8 cellular contexts compared by ENCODE assay signal in genomic region chr5:87268126-87268969, GRCh38. TPM values are rescaled to one million over a fixed set of nuclear protein-coding genes. Genes with fewer than 3 reads are reported as not detected.
DNase-seq lines count a peak whose midpoint lies in the region; ATAC-seq, FAIRE-seq and TF ChIP-seq lines count a peak whose summit lies in the region.

No MANE protein-coding gene starts in this region.

- H2BK5ac ChIP-seq in H1 (ENCODE audit: low read depth, low read length) = peak overlapping the region; percentile 97
- peak overlapping the region; percentile 60 for H2BK5ac ChIP-seq in mesenchymal stem cell (ENCODE audit: low read depth, low read length, poor library complexity, severe bottlenecking)

- no peak for TF ChIP-seq RAD21 in H1 (IDR thresholded peaks at IDR 0.05 in 1 of 2, conservative IDR thresholded peaks at IDR 0.05 in 1 of 2; ENCODE audit: low read depth in 2 of 2, low read length in 2 of 2)

- H3K79me2 ChIP-seq in H1 (ENCODE audit: control insufficient read depth in 1 of 2, insufficient read depth in 2 of 2, low read length in 2 of 2) = peaks cover 3 to 46% of the 10 kb centered on the region in 2 experiments

- peak overlapping the region; percentile 46 to 88 (median 74) for H3K9ac ChIP-seq in H1 (replicated peaks in 1 of 4; ENCODE audit: extremely low read depth in 1 of 4, low read depth in 3 of 4, low read length in 3 of 4)
- H3K9ac ChIP-seq in mesenchymal stem cell (ENCODE audit: low read length) = peak overlapping the region; percentile 96

- no peak overlapping the region for H2AK5ac ChIP-seq in H1 (ENCODE audit: low read depth, low read length)
- no peak overlapping the region for H2AK5ac ChIP-seq in mesenchymal stem cell (ENCODE audit: low read length, severe bottlenecking)

- H3K4me1 ChIP-seq in H1 (replicated peaks in 1 of 4; ENCODE audit: control insufficient read depth in 3 of 4, insufficient read depth in 4 of 4, low read length in 3 of 4) (peaks cover 0 to 6% (median 3%) of the 10 kb centered on the region in 4 experiments; a peak in 5 of 7 replicates), mesenchymal stem cell (ENCODE audit: control insufficient read depth, insufficient read depth, low read depth, low read length) (peaks cover 4% of the 10 kb centered on the region)

- H3K9me3 ChIP-seq in H1 (ENCODE audit: insufficient read depth in 2 of 2, low read depth in 1 of 2, low read length in 1 of 2) (no peaks in the 10 kb centered on the region), mesenchymal stem cell (ENCODE audit: control insufficient read depth, low read length) (no peaks in the 10 kb centered on the region)

- H4K8ac ChIP-seq in H1 (ENCODE audit: extremely low read depth, insufficient read depth, low read length) = peak overlapping the region; percentile 92; the same call in 1 of the 2 replicates
- H4K8ac ChIP-seq in mesenchymal stem cell (ENCODE audit: low read length) = peak overlapping the region; percentile 83

- peak; percentile 52 for ATAC-seq in GM18505 (IDR thresholded peaks at IDR 0.05; ENCODE audit: unreplicated experiment)
- ATAC-seq in HG02938 (IDR thresholded peaks at IDR 0.05; ENCODE audit: unreplicated experiment) = peak; percentile 46

- peak overlapping the region; percentile 97 for H2BK12ac ChIP-seq in H1 (ENCODE audit: low read depth, low read length)
- H2BK12ac ChIP-seq in mesenchymal stem cell (ENCODE audit: low read length in 2 of 2) = peak overlapping the region; percentile 61 to 71

- TF ChIP-seq POLR2A in GM18505 (IDR thresholded peaks at IDR 0.05; ENCODE audit: borderline replicate concordance, extremely low read depth, insufficient read depth, insufficient read length) = peak; percentile 28
- no peak for TF ChIP-seq POLR2A in H1 (IDR thresholded peaks at IDR 0.05; ENCODE audit: control extremely low read depth in 1 of 2, low read depth in 2 of 2, low read length in 2 of 2)

- H3K4ac ChIP-seq in H1 (replicated peaks; ENCODE audit: insufficient read length, low read depth, low read length) (no peak overlapping the region), mesenchymal stem cell (ENCODE audit: low read depth in 1 of 2, low read length in 2 of 2) (peak overlapping the region; percentile 62 to 79)

- TF ChIP-seq EP300 in H1 (IDR thresholded peaks at IDR 0.05; ENCODE audit: borderline replicate concordance in 1 of 2, low read depth in 2 of 2, low read length in 2 of 2) = no peak

- no peak for FAIRE-seq in H1 (lab: Jason Lieb, UNC)

- H2AFZ ChIP-seq in H1 (ENCODE audit: low read length) (peak overlapping the region; percentile 73; the same call in 1 of the 2 replicates), mesenchymal stem cell (ENCODE audit: low read depth, low read length) (peak overlapping the region; percentile 44)

- peaks cover 4% of the 10 kb centered on the region; the same call in 1 of the 2 replicates for H3K23me2 ChIP-seq in H1 (ENCODE audit: low read depth, low read length)

- CTCF ChIA-PET in H1 (lab: Charles Lee; ENCODE audit: partially characterized antibody) = interaction anchor here (0.6 kb wide), 1 partner anchor 103 kb away, joined by 4 read pairs; no protein-coding TSS in a partner anchor

- no peaks in the 10 kb centered on the region for H4K20me1 ChIP-seq in H1 (replicated peaks in 1 of 2; ENCODE audit: control insufficient read depth in 1 of 2, insufficient read depth in 2 of 2, low read length in 2 of 2)

- peak overlapping the region; percentile 98 for H3K56ac ChIP-seq in H1 (replicated peaks; ENCODE audit: insufficient read length, low read depth, low read length)

- 1% methylated on average over 31 of the region's 49 CpGs; no CpG with 5 or more reads in 1 of the 2 experiments for WGBS in H1 (ENCODE audit: extremely low coverage in 1 of 2, insufficient coverage in 1 of 2, insufficient read length in 1 of 2, insufficient replicate concordance in 2 of 2, low coverage in 1 of 2, low lambda C conversion rate in 2 of 2, missing lambda C conversion rate in 1 of 2), 2 experiments
- WGBS in mesenchymal stem cell = 1% methylated on average over 31 of the region's 49 CpGs

- H3K27me3 ChIP-seq in H1 (replicated peaks in 1 of 4; ENCODE audit: control insufficient read depth in 3 of 4, extremely low read depth in 1 of 4, insufficient read depth in 3 of 4, low read length in 3 of 4) (peaks cover 0 to 7% (median 4%) of the 10 kb centered on the region in 4 experiments; a peak in 3 of 7 replicates), mesenchymal stem cell (ENCODE audit: control insufficient read depth in 1 of 2, insufficient read depth in 1 of 2, low read length in 2 of 2) (no peaks in the 10 kb centered on the region)

- H2BK15ac ChIP-seq in H1 (ENCODE audit: low read length) = peak overlapping the region; percentile 35; the same call in 1 of the 2 replicates
- H2BK15ac ChIP-seq in mesenchymal stem cell (ENCODE audit: low read depth, poor library complexity, severe bottlenecking) = peak overlapping the region; percentile 84

- H3K4me2 ChIP-seq in H1 (ENCODE audit: insufficient read depth in 1 of 2, low read depth in 2 of 2, low read length in 2 of 2) (peak overlapping the region; percentile 80 to 94), mesenchymal stem cell (ENCODE audit: low read length, poor library complexity, severe bottlenecking) (peak overlapping the region; percentile 68)

- H2BK120ac ChIP-seq in H1 (replicated peaks; ENCODE audit: low read depth, low read length) (peak overlapping the region; percentile 93), mesenchymal stem cell (ENCODE audit: low read depth, low read length) (peak overlapping the region; percentile 64)

- H3K23ac ChIP-seq in H1 (ENCODE audit: insufficient read length) (no peak overlapping the region), mesenchymal stem cell (ENCODE audit: low read length in 2 of 2) (peak overlapping the region; percentile 49 to 94)

- DNase-seq in 8988T = peak; percentile 20
- peak; percentile 43 for DNase-seq in NCI-H460 (ENCODE audit: extremely low read depth, low read depth)
- DNase-seq in activated CD8-positive, alpha-beta memory T cell treated with anti-CD3 and anti-CD28 coated beads for 48 hours (ENCODE audit: low read depth in 2 of 3, low spot score in 2 of 3) = peak in 2 of 3 experiments; percentile 50 to 69
- DNase-seq in H1 (ENCODE audit: low read depth in 1 of 2, low spot score in 2 of 2) = peak in 1 of 2 experiments; percentile 80
- peak; percentile 82 for DNase-seq in mesenchymal stem cell
- DNase-seq in stimulated activated CD8-positive, alpha-beta memory T cell treated with anti-CD3 and anti-CD28 coated beads, Interleukin-12 subunit alpha, Interleukin-12 subunit beta, amount 100 ng/mL, for 24 hours (ENCODE audit: extremely low read depth) = peak; percentile 50

- H3K14ac ChIP-seq in H1 (ENCODE audit: insufficient read length) = no peak overlapping the region
- H3K14ac ChIP-seq in mesenchymal stem cell (ENCODE audit: low read length in 2 of 2) = peak overlapping the region in 1 of 2 experiments; percentile 95

- TF ChIP-seq CTCF in H1 (IDR thresholded peaks at IDR 0.05; ENCODE audit: control extremely low read depth in 1 of 3, insufficient read depth in 1 of 3, low read depth in 1 of 3, low read length in 3 of 3) = no peak

- peak overlapping the region; percentile 87 to 90 (median 89) for H3K4me3 ChIP-seq in H1 (ENCODE audit: extremely low read depth in 1 of 4, insufficient read depth in 2 of 4, low read depth in 3 of 4, low read length in 4 of 4)
- peak overlapping the region; percentile 80 to 99 for H3K4me3 ChIP-seq in mesenchymal stem cell (ENCODE audit: insufficient read depth in 1 of 2, low read depth in 1 of 2, low read length in 2 of 2)

- H4K91ac ChIP-seq in H1 (replicated peaks; ENCODE audit: insufficient read length, low read length) (peak overlapping the region; percentile 97), mesenchymal stem cell (ENCODE audit: low read length) (peak overlapping the region; percentile 87)

- H3K27ac ChIP-seq in H1 (ENCODE audit: low read depth, low read length) (peak overlapping the region; percentile 85; the same call in 1 of the 2 replicates), mesenchymal stem cell (ENCODE audit: low read length, poor library complexity, severe bottlenecking) (peak overlapping the region; percentile 95)

- H4K5ac ChIP-seq in H1 (ENCODE audit: insufficient read length, low read depth, low read length) = peak overlapping the region; percentile 99

- H2BK20ac ChIP-seq in H1 (ENCODE audit: low read length) = no peak overlapping the region

- H3K79me1 ChIP-seq in H1 (ENCODE audit: low read depth, low read length) (peaks cover 4% of the 10 kb centered on the region; the same call in 1 of the 2 replicates), mesenchymal stem cell (replicated peaks; ENCODE audit: low read length, poor library complexity, severe bottlenecking) (no peaks in the 10 kb centered on the region)

- H3K36me3 ChIP-seq in H1 (ENCODE audit: control insufficient read depth in 2 of 4, insufficient read depth in 4 of 4, low read length in 3 of 4) (no peaks in the 10 kb centered on the region), mesenchymal stem cell (ENCODE audit: control insufficient read depth in 1 of 2, insufficient read depth in 2 of 2, low read depth in 1 of 2, low read length in 2 of 2) (peaks cover 0 to 11% of the 10 kb centered on the region in 2 experiments)

- POLR2A ChIA-PET in H1 (lab: Charles Lee; ENCODE audit: partially characterized antibody) = interaction anchor here (0.6 to 0.9 kb wide), 5 partner anchors 17 to 145 kb away, joined by 3 read pairs; partner anchors contain the start of gene CCNH

- H3K18ac ChIP-seq in H1 (ENCODE audit: extremely low read depth, low read length) = peak overlapping the region; percentile 96
- H3K18ac ChIP-seq in mesenchymal stem cell (ENCODE audit: low read depth in 1 of 2, low read length in 2 of 2) = peak overlapping the region; percentile 91 to 96

TF ChIP-seq in H1, 55 proteins besides CTCF, POLR2A, EP300 and RAD21 (continues in another document):
- peak; percentile 81 for TF ChIP-seq YY1 (IDR thresholded peaks at IDR 0.05; ENCODE audit: low read depth, low read length)
- TF ChIP-seq ASH2L (IDR thresholded peaks at IDR 0.05; ENCODE audit: low read length) = peak; percentile 74
- TF ChIP-seq KDM1A (IDR thresholded peaks at IDR 0.05; ENCODE audit: borderline replicate concordance, low read length) = peak; percentile 25; the same call in 1 of the 2 replicates
- peak; percentile 22 for TF ChIP-seq TAF1 (IDR thresholded peaks at IDR 0.05; ENCODE audit: low read depth, low read length)

RNA-seq across cellular contexts. Expression of gene RASA1, which starts 0.7 kb away (rescaled TPM):
- 36.0 and 40.1 TPM in 2 replicates for total RNA-seq in NCI-H460 (2014; rRNA removed; shearing (Covaris generic))
- polyA plus RNA-seq in NCI-H460 (2014; cell fraction: nucleus; rRNA removed) = 18.4 and 27.8 TPM in 2 replicates
- total RNA-seq in H1 (2021; fragmentation: NEBNext Ultra II Directional; extraction: Animal tissue kit (Norgen Biotek cat#: 25700)) = 33.7 and 33.8 TPM in 2 replicates
- 11.2 and 15.9 TPM in 2 replicates for polyA plus RNA-seq in H1 (2011; rRNA removed)
- 21.3 TPM for polyA plus RNA-seq in H1 (2011; cell fraction: cytosol; rRNA removed)
- polyA plus RNA-seq in H1 (2011; cell fraction: nucleus; rRNA removed) = 15.2 TPM
- polyA plus RNA-seq in H1 (2012, experiment 1 of 2) = 15.4 to 25.0 TPM (median 19.3 TPM) in 4 replicates
- 1.5 TPM for polyA plus RNA-seq in H1 (2012, experiment 2 of 2)
- polyA plus RNA-seq in H1 (2013, experiment 1 of 2) = 18.7 TPM
- polyA plus RNA-seq in H1 (2013, experiment 2 of 2) = 18.2 TPM
- polyA minus RNA-seq in H1 (2011; rRNA and poly(A)+ RNA removed) = 23.8 and 32.5 TPM in 2 replicates
- polyA minus RNA-seq in H1 (2011; cell fraction: cytosol; rRNA and poly(A)+ RNA removed) = 16.3 TPM
- polyA minus RNA-seq in H1 (2011; cell fraction: nucleus; rRNA and poly(A)+ RNA removed) = 36.5 TPM
- polyA plus RNA-seq in mesenchymal stem cell (2013, experiment 1 of 2) = 28.5 TPM
- 30.0 TPM for polyA plus RNA-seq in mesenchymal stem cell (2013, experiment 2 of 2)
